ENCODE assay signal across 8 cellular contexts in genomic region chr2:264493-265468, GRCh38. TPM values are rescaled to one million over a fixed set of nuclear protein-coding genes. Genes with fewer than 3 reads are reported as not detected.
DNase-seq lines count a peak whose midpoint lies in the region; ATAC-seq and TF ChIP-seq lines count a peak whose summit lies in the region.

TSS of gene ACP1 (plus strand) at chr2:264947. CDS start at chr2:264965, 18 bp downstream.

- H3K4me2 ChIP-seq in H9 (ENCODE audit: insufficient read depth, insufficient read length, low read length): peak within 1 kb of the TSS; percentile 97

- no CpG with 5 or more reads among the region's 73 CpGs for WGBS in H9 (ENCODE audit: extremely low coverage, insufficient read length, low lambda C conversion rate)

- no peaks in the 10 kb centered on the region for H3K9me3 ChIP-seq in H9 (ENCODE audit: control insufficient read depth, low read depth, low read length)

- H2BK120ac ChIP-seq in H9 (ENCODE audit: low read depth, low read length, poor library complexity, severe bottlenecking): no peak within 1 kb of the TSS

- H4K20me1 ChIP-seq in H9 (ENCODE audit: control insufficient read depth, insufficient read depth, insufficient read length): peaks cover 2% of the 10 kb centered on the region

- no peak within 1 kb of the TSS for H3K4ac ChIP-seq in H9 (ENCODE audit: low read depth, low read length)

- peak within 1 kb of the TSS; percentile 7 for H4K5ac ChIP-seq in H9 (ENCODE audit: insufficient read length, low read depth, low read length)

- peaks cover 16% of the 10 kb centered on the region for H3K23me2 ChIP-seq in H9 (ENCODE audit: insufficient read length, low read depth, low read length, poor library complexity, severe bottlenecking)

- H3K4me3 Mint-ChIP-seq in H9: peak within 1 kb of the TSS; percentile 93 to 94
- H3K4me3 Mint-ChIP-seq in natural killer cell treated with Interleukin-12 subunit alpha and Interleukin-12 subunit beta and Interleukin-15 and Interleukin-18, amount 100 ng/mL, for 72 hours: peak within 1 kb of the TSS; percentile 91

- peaks cover 10% of the 10 kb centered on the region for H3K27me3 Mint-ChIP-seq in H9 (ENCODE audit: low read depth)
- no peaks in the 10 kb centered on the region for H3K27me3 Mint-ChIP-seq in natural killer cell treated with Interleukin-12 subunit alpha and Interleukin-12 subunit beta and Interleukin-15 and Interleukin-18, amount 100 ng/mL, for 72 hours

- no peak within 1 kb of the TSS for H4K91ac ChIP-seq in H9 (ENCODE audit: insufficient read length, low read depth, low read length)

- H3K14ac ChIP-seq in H9 (ENCODE audit: insufficient read depth, low read length): peak within 1 kb of the TSS; percentile 84

- TF ChIP-seq POLR2A in Raji (IDR thresholded peaks at IDR 0.05; ENCODE audit: insufficient read depth, low read depth, low read length): peak; percentile 98

- H2BK5ac ChIP-seq in H9 (ENCODE audit: insufficient read length, low read length): peak within 1 kb of the TSS; percentile 10

- no peak within 1 kb of the TSS for H3K23ac ChIP-seq in H9 (ENCODE audit: insufficient read length, low read depth, low read length)

- peaks cover 14 to 28% (median 16%) of the 10 kb centered on the region in 3 experiments; a peak in 6 of 7 replicates for H3K36me3 Mint-ChIP-seq in H9 (ENCODE audit: insufficient read depth in 1 of 3, low read depth in 3 of 3)
- no peaks in the 10 kb centered on the region for H3K36me3 Mint-ChIP-seq in natural killer cell treated with Interleukin-12 subunit alpha and Interleukin-12 subunit beta and Interleukin-15 and Interleukin-18, amount 100 ng/mL, for 72 hours

- peak within 1 kb of the TSS; percentile 83 for H3K9ac ChIP-seq in H9 (ENCODE audit: extremely low read depth, insufficient read length, low read length)

- H3K9me3 Mint-ChIP-seq in H9: peaks cover 3 to 6% of the 10 kb centered on the region in 2 experiments; a peak in 3 of 5 replicates
- no peaks in the 10 kb centered on the region for H3K9me3 Mint-ChIP-seq in natural killer cell treated with Interleukin-12 subunit alpha and Interleukin-12 subunit beta and Interleukin-15 and Interleukin-18, amount 100 ng/mL, for 72 hours

- peak within 1 kb of the TSS; percentile 97 for H3K4me3 ChIP-seq in fibroblast of pulmonary artery (replicated peaks; ENCODE audit: low read depth, low read length)

- H3K4me1 Mint-ChIP-seq in H9: peaks cover 20 to 37% of the 10 kb centered on the region in 2 experiments
- H3K4me1 Mint-ChIP-seq in natural killer cell treated with Interleukin-12 subunit alpha and Interleukin-12 subunit beta and Interleukin-15 and Interleukin-18, amount 100 ng/mL, for 72 hours (ENCODE audit: low read depth in 2 of 2): peaks cover 23 to 42% of the 10 kb centered on the region in 2 donors

- peak within 1 kb of the TSS; percentile 97 to 98 (median 97) for H3K27ac Mint-ChIP-seq in H9
- peak within 1 kb of the TSS; percentile 78 to 85 for H3K27ac Mint-ChIP-seq in natural killer cell treated with Interleukin-12 subunit alpha and Interleukin-12 subunit beta and Interleukin-15 and Interleukin-18, amount 100 ng/mL, for 72 hours

- no peak within 1 kb of the TSS for H2BK20ac ChIP-seq in H9 (ENCODE audit: low read depth, low read length, poor library complexity, severe bottlenecking)

- DNase-seq in G401 (ENCODE audit: low spot score) (peak; percentile 89), H9 (peak; percentile 99), M059J (ENCODE audit: low read depth) (peak; percentile 87), fibroblast of pulmonary artery (ENCODE audit: low read depth) (peak; percentile 96)
- peak; percentile 95 for DNase-seq in activated T-helper 9 cell treated with anti-CD3 and anti-CD28 coated beads, Interleukin-2, amount 50 U/mL, for 16 hours (ENCODE audit: low read depth)
- peak; percentile 96 for DNase-seq in natural killer cell treated with Interleukin-12 subunit alpha and Interleukin-12 subunit beta and Interleukin-15 and Interleukin-18, amount 100 ng/mL, for 72 hours (ENCODE audit: low spot score)
- peak; percentile 93 for DNase-seq in stimulated activated naive CD4-positive, alpha-beta T cell treated with Interleukin-2 at 50 U/mL for 16 hours (lab: John Stamatoyannopoulos, UW)

- in situ Hi-C loops in G401 (cut with HindIII; ENCODE audit: low sequenced_read_pairs): no loop called here

- H3K27me3 ChIP-seq in H9 (ENCODE audit: insufficient read depth, low read length): no peaks in the 10 kb centered on the region

- H3K56ac ChIP-seq in H9 (ENCODE audit: insufficient read length, low read depth, low read length): no peak within 1 kb of the TSS

- no peak within 1 kb of the TSS for H2AK5ac ChIP-seq in H9 (ENCODE audit: insufficient read length, low read length)

- H2BK15ac ChIP-seq in H9 (ENCODE audit: low read depth, low read length): no peak within 1 kb of the TSS

- peaks cover under 1% of the 10 kb centered on the region for H3K79me1 ChIP-seq in H9 (ENCODE audit: insufficient read depth, low read depth, low read length, poor library complexity, severe bottlenecking)

- peak within 1 kb of the TSS; percentile 65 for H3K18ac ChIP-seq in H9 (ENCODE audit: insufficient read length, low read depth, low read length)

- H3K27ac ChIP-seq in H9 (ENCODE audit: insufficient read length, low read depth, low read length): no peak within 1 kb of the TSS

- H3K79me2 ChIP-seq in H9 (ENCODE audit: insufficient read depth, low read length): peaks cover 41% of the 10 kb centered on the region

- no peak within 1 kb of the TSS for H2BK12ac ChIP-seq in H9 (ENCODE audit: insufficient read length, low read depth, low read length)

- H3K4me1 ChIP-seq in H9 (ENCODE audit: insufficient read depth, low read length): peaks cover 2% of the 10 kb centered on the region; the same call in 1 of the 2 replicates

- TF ChIP-seq CTCF in H9 (conservative IDR thresholded peaks at IDR 0.05): no peak
- TF ChIP-seq CTCF in fibroblast of pulmonary artery (IDR thresholded peaks at IDR 0.05; ENCODE audit: low read length, missing control alignments): no peak

- H2AFZ ChIP-seq in H9 (ENCODE audit: low read length): no peak within 1 kb of the TSS

- H4K8ac ChIP-seq in H9 (replicated peaks; ENCODE audit: insufficient read length, low read depth, low read length): no peak within 1 kb of the TSS

- peak; percentile 92 to 94 for ATAC-seq in natural killer cell treated with Interleukin-12 subunit alpha and Interleukin-12 subunit beta and Interleukin-15 and Interleukin-18, amount 100 ng/mL, for 72 hours

- H3T11ph ChIP-seq in H9 (ENCODE audit: low read length): no peak within 1 kb of the TSS

RNA-seq across cellular contexts. Expression of gene ACP1, which starts in this region (rescaled TPM):
- 170 and 198 TPM in 2 replicates for total RNA-seq in G401 (2014; rRNA removed; shearing (Covaris generic))
- 135 and 143 TPM in 2 replicates for total RNA-seq in H9 (2021)
- total RNA-seq in M059J (2014; rRNA removed; shearing (Covaris generic)): 99.4 and 125 TPM in 2 replicates
- 10 to 100 TPM; 94.2 to 96.1 TPM for total RNA-seq in natural killer cell treated with Interleukin-12 subunit alpha and Interleukin-12 subunit beta and Interleukin-15 and Interleukin-18, amount 100 ng/mL, for 72 hours
